In genomic region chr3:196093271-196094111, GRCh38 we compare ENCODE assay signal across 1 cellular context.
A peak's percentile ranks its signal among the peaks of the same experiment; 100 is the strongest.
TF ChIP-seq lines count a peak whose summit lies in the region.

No MANE protein-coding gene starts in this region.

TF ChIP-seq in GM12878, 131 proteins besides CTCF, POLR2A, EP300 and RAD21:
- TF ChIP-seq EED (IDR thresholded peaks at IDR 0.05; ENCODE audit: low read depth) (no peak), NKRF (conservative IDR thresholded peaks at IDR 0.05) (no peak), ATF2 (IDR thresholded peaks at IDR 0.05; ENCODE audit: low read length) (no peak), PAX8 (IDR thresholded peaks at IDR 0.05) (no peak), MLLT1 (IDR thresholded peaks at IDR 0.05) (0 out of 2 replicates have a peak, but pooled peaks have one; percentile 26), SREBF1 (IDR thresholded peaks at IDR 0.05; ENCODE audit: low read length) (no peak), BCLAF1 (IDR thresholded peaks at IDR 0.05) (no peak), IKZF2 (IDR thresholded peaks at IDR 0.05) (0 out of 4 replicates have a peak, but pooled peaks have one; percentile 19 to 25), IKZF1 (conservative IDR thresholded peaks at IDR 0.05) (0 out of 2 replicates have a peak, but pooled peaks have one; percentile 13), SMC3 (IDR thresholded peaks at IDR 0.05; ENCODE audit: borderline replicate concordance, low read length) (no peak), RB1 (IDR thresholded peaks at IDR 0.05; ENCODE audit: borderline replicate concordance) (no peak), NR2C2 (IDR thresholded peaks at IDR 0.05; ENCODE audit: borderline replicate concordance, control insufficient read depth, insufficient read length, low read depth) (no peak), SPI1 (IDR thresholded peaks at IDR 0.05; ENCODE audit: borderline replicate concordance, insufficient read depth, low read depth, low read length) (peak; percentile 20; the same call in 1 of the 2 replicates)
